In genomic region chr2:175396696-175397095, GRCh38 we compare ENCODE assay signal across 16 cellular contexts.
"Had no signal": no experiment of that assay in that cellular context is flagged by ENCODE, and none has a peak within 500 bp of the region (broad histone marks: within the 10 kb centered on the region; RNA-seq: fewer than 3 reads in every experiment).

No MANE protein-coding gene starts in this region.

- H3K27ac ChIP-seq: epithelial cell of prostate, esophagus muscularis mucosa, left ventricle myocardium inferior, lower lobe of right lung, parathyroid adenoma, prostate gland, right lobe of liver, tibial artery, upper lobe of left lung, uterus had no signal

- H2AFZ ChIP-seq: parathyroid adenoma had no signal

- H3K79me2 ChIP-seq: parathyroid adenoma had no signal

- H3K36me3 ChIP-seq: esophagus muscularis mucosa, left ventricle myocardium inferior, lower lobe of right lung, prostate gland, right lobe of liver, tibial artery, upper lobe of left lung, uterus had no signal

- H3K9ac ChIP-seq: parathyroid adenoma had no signal

- H3K4me3 ChIP-seq: esophagus muscularis mucosa, left ventricle myocardium inferior, lower lobe of right lung, prostate gland, right lobe of liver, tibial artery, upper lobe of left lung, uterus had no signal

- H3K27me3 ChIP-seq: esophagus muscularis mucosa, right lobe of liver, upper lobe of left lung, uterus had no signal

- H3K9me3 ChIP-seq: esophagus muscularis mucosa, left ventricle myocardium inferior, lower lobe of right lung, prostate gland, right lobe of liver, tibial artery, upper lobe of left lung, uterus had no signal

- H3K4me1 ChIP-seq: esophagus muscularis mucosa, left ventricle myocardium inferior, lower lobe of right lung, parathyroid adenoma, prostate gland, right lobe of liver, tibial artery, upper lobe of left lung, uterus had no signal

- DNase-seq: effector memory CD8-positive, alpha-beta T cell; foreskin fibroblast; immature natural killer cell; left cardiac atrium; left ventricle myocardium inferior; lower lobe of right lung; naive B cell; right lobe of liver; stimulated activated CD4-positive, alpha-beta T cell treated with anti-CD3 and anti-CD28 coated beads, Interleukin-4, amount 100 ng/mL, for 24 hours; tibial artery; upper lobe of left lung; uterus had no signal
